Comparison of ENCODE assay signal across 1 cellular context in genomic region chr19:47109541-47110375, GRCh38.
A peak's percentile ranks its signal among the peaks of the same experiment; 100 is the strongest.
TF ChIP-seq lines count a peak whose summit lies in the region.

No MANE protein-coding gene starts in this region.

TF ChIP-seq in K562, 482 proteins besides CTCF, POLR2A, EP300 and RAD21 (continued from another document and continues in another):
- TF ChIP-seq, protein P1, sequence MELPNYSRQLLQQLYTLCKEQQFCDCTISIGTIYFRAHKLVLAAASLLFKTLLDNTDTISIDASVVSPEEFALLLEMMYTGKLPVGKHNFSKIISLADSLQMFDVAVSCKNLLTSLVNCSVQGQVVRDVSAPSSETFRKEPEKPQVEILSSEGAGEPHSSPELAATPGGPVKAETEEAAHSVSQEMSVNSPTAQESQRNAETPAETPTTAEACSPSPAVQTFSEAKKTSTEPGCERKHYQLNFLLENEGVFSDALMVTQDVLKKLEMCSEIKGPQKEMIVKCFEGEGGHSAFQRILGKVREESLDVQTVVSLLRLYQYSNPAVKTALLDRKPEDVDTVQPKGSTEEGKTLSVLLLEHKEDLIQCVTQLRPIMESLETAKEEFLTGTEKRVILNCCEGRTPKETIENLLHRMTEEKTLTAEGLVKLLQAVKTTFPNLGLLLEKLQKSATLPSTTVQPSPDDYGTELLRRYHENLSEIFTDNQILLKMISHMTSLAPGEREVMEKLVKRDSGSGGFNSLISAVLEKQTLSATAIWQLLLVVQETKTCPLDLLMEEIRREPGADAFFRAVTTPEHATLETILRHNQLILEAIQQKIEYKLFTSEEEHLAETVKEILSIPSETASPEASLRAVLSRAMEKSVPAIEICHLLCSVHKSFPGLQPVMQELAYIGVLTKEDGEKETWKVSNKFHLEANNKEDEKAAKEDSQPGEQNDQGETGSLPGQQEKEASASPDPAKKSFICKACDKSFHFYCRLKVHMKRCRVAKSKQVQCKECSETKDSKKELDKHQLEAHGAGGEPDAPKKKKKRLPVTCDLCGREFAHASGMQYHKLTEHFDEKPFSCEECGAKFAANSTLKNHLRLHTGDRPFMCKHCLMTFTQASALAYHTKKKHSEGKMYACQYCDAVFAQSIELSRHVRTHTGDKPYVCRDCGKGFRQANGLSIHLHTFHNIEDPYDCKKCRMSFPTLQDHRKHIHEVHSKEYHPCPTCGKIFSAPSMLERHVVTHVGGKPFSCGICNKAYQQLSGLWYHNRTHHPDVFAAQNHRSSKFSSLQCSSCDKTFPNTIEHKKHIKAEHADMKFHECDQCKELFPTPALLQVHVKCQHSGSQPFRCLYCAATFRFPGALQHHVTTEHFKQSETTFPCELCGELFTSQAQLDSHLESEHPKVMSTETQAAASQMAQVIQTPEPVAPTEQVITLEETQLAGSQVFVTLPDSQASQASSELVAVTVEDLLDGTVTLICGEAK (IDR thresholded peaks at IDR 0.05) = 0 out of 2 replicates have a peak, but pooled peaks have one; percentile 22
- TF ChIP-seq, protein P1 (CRISPR knock-in tag; IDR thresholded peaks at IDR 0.05) = no peak
- TF ChIP-seq, protein P2, sequence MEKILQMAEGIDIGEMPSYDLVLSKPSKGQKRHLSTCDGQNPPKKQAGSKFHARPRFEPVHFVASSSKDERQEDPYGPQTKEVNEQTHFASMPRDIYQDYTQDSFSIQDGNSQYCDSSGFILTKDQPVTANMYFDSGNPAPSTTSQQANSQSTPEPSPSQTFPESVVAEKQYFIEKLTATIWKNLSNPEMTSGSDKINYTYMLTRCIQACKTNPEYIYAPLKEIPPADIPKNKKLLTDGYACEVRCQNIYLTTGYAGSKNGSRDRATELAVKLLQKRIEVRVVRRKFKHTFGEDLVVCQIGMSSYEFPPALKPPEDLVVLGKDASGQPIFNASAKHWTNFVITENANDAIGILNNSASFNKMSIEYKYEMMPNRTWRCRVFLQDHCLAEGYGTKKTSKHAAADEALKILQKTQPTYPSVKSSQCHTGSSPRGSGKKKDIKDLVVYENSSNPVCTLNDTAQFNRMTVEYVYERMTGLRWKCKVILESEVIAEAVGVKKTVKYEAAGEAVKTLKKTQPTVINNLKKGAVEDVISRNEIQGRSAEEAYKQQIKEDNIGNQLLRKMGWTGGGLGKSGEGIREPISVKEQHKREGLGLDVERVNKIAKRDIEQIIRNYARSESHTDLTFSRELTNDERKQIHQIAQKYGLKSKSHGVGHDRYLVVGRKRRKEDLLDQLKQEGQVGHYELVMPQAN (IDR thresholded peaks at IDR 0.05; ENCODE audit: borderline replicate concordance) = peak; percentile 87
- TF ChIP-seq PRPF4 (IDR thresholded peaks at IDR 0.05; ENCODE audit: insufficient read depth, low read depth, low read length, poor library complexity, severe bottlenecking) (no peak), NCOR1 (IDR thresholded peaks at IDR 0.05) (peak; percentile 60), FOXJ2 (tag; IDR thresholded peaks at IDR 0.05) (peak; percentile 96), EP400 (IDR thresholded peaks at IDR 0.05) (peak; percentile 99), ZNF175 (CRISPR knock-in tag; IDR thresholded peaks at IDR 0.05; ENCODE audit: low read depth) (peak; percentile 69), ZNF324 (CRISPR knock-in tag; IDR thresholded peaks at IDR 0.05) (peak; percentile 31; the same call in 1 of the 2 replicates), TAF9B (IDR thresholded peaks at IDR 0.05; ENCODE audit: partially characterized antibody) (peak; percentile 73), HLTF (IDR thresholded peaks at IDR 0.05) (no peak; the same call in 1 of the 2 replicates), MAFK (IDR thresholded peaks at IDR 0.05; ENCODE audit: low read length) (peak; percentile 77), BRD4 (IDR thresholded peaks at IDR 0.05) (peak; percentile 0; the same call in 1 of the 2 replicates), DPF2 (IDR thresholded peaks at IDR 0.05) (peak; percentile 73), TFAP4 (CRISPR knock-in tag; IDR thresholded peaks at IDR 0.05; ENCODE audit: borderline replicate concordance) (peak; percentile 45), NR2C2 (CRISPR knock-in tag; IDR thresholded peaks at IDR 0.05) (no peak), NR2C2 (tag; IDR thresholded peaks at IDR 0.05) (peak; percentile 65; the same call in 1 of the 2 replicates), IRF2 (CRISPR knock-in tag; IDR thresholded peaks at IDR 0.05) (no peak), LCOR (CRISPR knock-in tag; IDR thresholded peaks at IDR 0.05) (peak; percentile 77), ZFX (CRISPR knock-in tag; IDR thresholded peaks at IDR 0.05) (peak; percentile 42; the same call in 1 of the 2 replicates), ZBED1 (IDR thresholded peaks at IDR 0.05) (0 out of 2 replicates have a peak, but pooled peaks have one; percentile 38), EGR1 (conservative IDR thresholded peaks at IDR 0.05) (no peak), CAMTA2 (CRISPR knock-in tag; conservative IDR thresholded peaks at IDR 0.05) (no peak), L3MBTL2 (IDR thresholded peaks at IDR 0.05) (peak; percentile 95), PML (IDR thresholded peaks at IDR 0.05; ENCODE audit: low read length) (peak; percentile 53), ZNF589 (CRISPR knock-in tag; IDR thresholded peaks at IDR 0.05; ENCODE audit: low read depth) (peak; percentile 42; the same call in 1 of the 2 replicates), ZSCAN32 (CRISPR knock-in tag; IDR thresholded peaks at IDR 0.05) (0 out of 2 replicates have a peak, but pooled peaks have one; percentile 42), CHD4 (IDR thresholded peaks at IDR 0.05; ENCODE audit: insufficient read depth, insufficient replicate concordance, low read depth, low read length, poor library complexity, severe bottlenecking) (no peak), RNF2 (IDR thresholded peaks at IDR 0.05) (peak; percentile 61; the same call in 1 of the 2 replicates), SIN3A (IDR thresholded peaks at IDR 0.05; ENCODE audit: borderline replicate concordance in 2 of 2, control insufficient read depth in 1 of 2, low read depth in 2 of 2, low read length in 2 of 2) (peak; percentile 26 to 55; a peak in 1 of 4 replicates), E4F1 (CRISPR knock-in tag; IDR thresholded peaks at IDR 0.05; ENCODE audit: borderline replicate concordance) (no peak), NFE2L1 (tag; IDR thresholded peaks at IDR 0.05; ENCODE audit: borderline replicate concordance, low read depth) (peak; percentile 21; the same call in 1 of the 2 replicates), YY1 (IDR thresholded peaks at IDR 0.05; ENCODE audit: borderline replicate concordance in 1 of 3, control insufficient read depth in 1 of 3, extremely low read depth in 1 of 3, insufficient read depth in 3 of 3, insufficient read length in 1 of 3, insufficient replicate concordance in 2 of 3, low read depth in 1 of 3, low read length in 2 of 3) (peak in 1 of 3 experiments; percentile 63), KAT7 (CRISPR knock-in tag; IDR thresholded peaks at IDR 0.05; ENCODE audit: borderline replicate concordance) (0 out of 2 replicates have a peak, but pooled peaks have one; percentile 61), TBL1XR1 (IDR thresholded peaks at IDR 0.05; ENCODE audit: low read length in 2 of 2) (peak in 1 of 2 experiments; percentile 74; a peak in 3 of 4 replicates), ZNF347 (CRISPR knock-in tag; IDR thresholded peaks at IDR 0.05; ENCODE audit: low read depth) (no peak), TEAD2 (tag; IDR thresholded peaks at IDR 0.05) (0 out of 2 replicates have a peak, but pooled peaks have one; percentile 24)
- TF ChIP-seq, protein P3, sequence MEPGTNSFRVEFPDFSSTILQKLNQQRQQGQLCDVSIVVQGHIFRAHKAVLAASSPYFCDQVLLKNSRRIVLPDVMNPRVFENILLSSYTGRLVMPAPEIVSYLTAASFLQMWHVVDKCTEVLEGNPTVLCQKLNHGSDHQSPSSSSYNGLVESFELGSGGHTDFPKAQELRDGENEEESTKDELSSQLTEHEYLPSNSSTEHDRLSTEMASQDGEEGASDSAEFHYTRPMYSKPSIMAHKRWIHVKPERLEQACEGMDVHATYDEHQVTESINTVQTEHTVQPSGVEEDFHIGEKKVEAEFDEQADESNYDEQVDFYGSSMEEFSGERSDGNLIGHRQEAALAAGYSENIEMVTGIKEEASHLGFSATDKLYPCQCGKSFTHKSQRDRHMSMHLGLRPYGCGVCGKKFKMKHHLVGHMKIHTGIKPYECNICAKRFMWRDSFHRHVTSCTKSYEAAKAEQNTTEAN (CRISPR knock-in tag; IDR thresholded peaks at IDR 0.05) = 0 out of 2 replicates have a peak, but pooled peaks have one; percentile 34
- TF ChIP-seq, protein P4, sequence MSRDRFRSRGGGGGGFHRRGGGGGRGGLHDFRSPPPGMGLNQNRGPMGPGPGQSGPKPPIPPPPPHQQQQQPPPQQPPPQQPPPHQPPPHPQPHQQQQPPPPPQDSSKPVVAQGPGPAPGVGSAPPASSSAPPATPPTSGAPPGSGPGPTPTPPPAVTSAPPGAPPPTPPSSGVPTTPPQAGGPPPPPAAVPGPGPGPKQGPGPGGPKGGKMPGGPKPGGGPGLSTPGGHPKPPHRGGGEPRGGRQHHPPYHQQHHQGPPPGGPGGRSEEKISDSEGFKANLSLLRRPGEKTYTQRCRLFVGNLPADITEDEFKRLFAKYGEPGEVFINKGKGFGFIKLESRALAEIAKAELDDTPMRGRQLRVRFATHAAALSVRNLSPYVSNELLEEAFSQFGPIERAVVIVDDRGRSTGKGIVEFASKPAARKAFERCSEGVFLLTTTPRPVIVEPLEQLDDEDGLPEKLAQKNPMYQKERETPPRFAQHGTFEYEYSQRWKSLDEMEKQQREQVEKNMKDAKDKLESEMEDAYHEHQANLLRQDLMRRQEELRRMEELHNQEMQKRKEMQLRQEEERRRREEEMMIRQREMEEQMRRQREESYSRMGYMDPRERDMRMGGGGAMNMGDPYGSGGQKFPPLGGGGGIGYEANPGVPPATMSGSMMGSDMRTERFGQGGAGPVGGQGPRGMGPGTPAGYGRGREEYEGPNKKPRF (IDR thresholded peaks at IDR 0.05; ENCODE audit: low read depth, low read length) = no peak
- TF ChIP-seq, protein P5, sequence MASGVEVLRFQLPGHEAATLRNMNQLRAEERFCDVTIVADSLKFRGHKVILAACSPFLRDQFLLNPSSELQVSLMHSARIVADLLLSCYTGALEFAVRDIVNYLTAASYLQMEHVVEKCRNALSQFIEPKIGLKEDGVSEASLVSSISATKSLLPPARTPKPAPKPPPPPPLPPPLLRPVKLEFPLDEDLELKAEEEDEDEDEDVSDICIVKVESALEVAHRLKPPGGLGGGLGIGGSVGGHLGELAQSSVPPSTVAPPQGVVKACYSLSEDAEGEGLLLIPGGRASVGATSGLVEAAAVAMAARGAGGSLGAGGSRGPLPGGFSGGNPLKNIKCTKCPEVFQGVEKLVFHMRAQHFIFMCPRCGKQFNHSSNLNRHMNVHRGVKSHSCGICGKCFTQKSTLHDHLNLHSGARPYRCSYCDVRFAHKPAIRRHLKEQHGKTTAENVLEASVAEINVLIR (CRISPR knock-in tag; IDR thresholded peaks at IDR 0.05) = peak; percentile 58; the same call in 1 of the 2 replicates
- TF ChIP-seq, protein P6, sequence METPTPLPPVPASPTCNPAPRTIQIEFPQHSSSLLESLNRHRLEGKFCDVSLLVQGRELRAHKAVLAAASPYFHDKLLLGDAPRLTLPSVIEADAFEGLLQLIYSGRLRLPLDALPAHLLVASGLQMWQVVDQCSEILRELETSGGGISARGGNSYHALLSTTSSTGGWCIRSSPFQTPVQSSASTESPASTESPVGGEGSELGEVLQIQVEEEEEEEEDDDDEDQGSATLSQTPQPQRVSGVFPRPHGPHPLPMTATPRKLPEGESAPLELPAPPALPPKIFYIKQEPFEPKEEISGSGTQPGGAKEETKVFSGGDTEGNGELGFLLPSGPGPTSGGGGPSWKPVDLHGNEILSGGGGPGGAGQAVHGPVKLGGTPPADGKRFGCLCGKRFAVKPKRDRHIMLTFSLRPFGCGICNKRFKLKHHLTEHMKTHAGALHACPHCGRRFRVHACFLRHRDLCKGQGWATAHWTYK (CRISPR knock-in tag; IDR thresholded peaks at IDR 0.05) = peak; percentile 27; the same call in 1 of the 2 replicates
